Comparison of ENCODE assay signal across 1 cellular context in the genomic region with DNA sequence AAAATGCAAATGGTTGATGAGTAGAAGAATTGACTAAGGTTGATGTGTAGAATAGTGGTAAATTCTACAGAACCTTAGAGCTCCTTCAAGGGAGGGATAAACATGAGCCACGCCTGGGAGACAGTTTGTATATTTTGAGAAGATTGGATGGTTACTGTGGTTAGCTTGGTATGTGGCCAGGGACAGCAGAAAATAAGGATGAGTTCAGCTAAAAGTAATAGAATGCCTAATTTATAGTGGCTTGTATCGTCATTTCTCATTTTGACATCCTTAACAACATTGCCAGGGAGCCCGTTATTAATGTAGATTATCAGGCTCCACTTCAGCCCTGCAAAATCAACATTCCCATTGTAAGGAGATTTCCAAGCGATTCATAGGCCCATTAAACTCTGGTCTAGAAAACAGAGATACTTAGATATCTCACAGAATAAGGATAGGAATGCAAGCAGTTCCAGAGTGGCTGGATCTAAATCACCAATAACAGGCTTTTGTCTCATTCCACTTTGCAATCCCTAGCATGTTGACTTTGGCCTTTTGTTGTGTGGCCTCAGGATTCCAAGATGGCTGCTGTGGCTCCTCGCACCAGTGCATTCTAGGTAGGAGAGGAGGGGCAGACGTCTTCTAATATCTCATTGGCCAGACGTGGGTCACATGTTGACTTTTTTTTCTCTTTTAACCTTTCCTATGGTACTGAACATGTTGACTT.
A peak's percentile ranks its signal among the peaks of the same experiment; 100 is the strongest.
TF ChIP-seq lines count a peak whose summit lies in the region.

No MANE protein-coding gene starts in this region.

TF ChIP-seq in HepG2, 621 proteins besides CTCF, POLR2A, EP300 and RAD21 (continued from another document):
- TF ChIP-seq, protein P1, sequence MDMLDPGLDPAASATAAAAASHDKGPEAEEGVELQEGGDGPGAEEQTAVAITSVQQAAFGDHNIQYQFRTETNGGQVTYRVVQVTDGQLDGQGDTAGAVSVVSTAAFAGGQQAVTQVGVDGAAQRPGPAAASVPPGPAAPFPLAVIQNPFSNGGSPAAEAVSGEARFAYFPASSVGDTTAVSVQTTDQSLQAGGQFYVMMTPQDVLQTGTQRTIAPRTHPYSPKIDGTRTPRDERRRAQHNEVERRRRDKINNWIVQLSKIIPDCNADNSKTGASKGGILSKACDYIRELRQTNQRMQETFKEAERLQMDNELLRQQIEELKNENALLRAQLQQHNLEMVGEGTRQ (IDR thresholded peaks at IDR 0.05; ENCODE audit: low read depth, low read length) = peak; percentile 37; the same call in 1 of the 2 replicates
- TF ChIP-seq, protein P1 (CRISPR knock-in tag; IDR thresholded peaks at IDR 0.05; ENCODE audit: borderline replicate concordance) = no peak; the same call in 1 of the 2 replicates
- peak; percentile 70 for TF ChIP-seq YY1 (IDR thresholded peaks at IDR 0.05; ENCODE audit: insufficient read depth, insufficient replicate concordance, low read depth, low read length)
- no peak for TF ChIP-seq PITX1 (CRISPR knock-in tag; IDR thresholded peaks at IDR 0.05)
- no peak for TF ChIP-seq LCORL (IDR thresholded peaks at IDR 0.05)
- TF ChIP-seq LCORL (CRISPR knock-in tag; IDR thresholded peaks at IDR 0.05) = no peak
TF ChIP-seq in HepG2: peak in this region for 4.
